ENCODE assay signal across 8 cellular contexts in genomic region chr9:75890541-75891276, GRCh38. TPM values are rescaled to one million over a fixed set of nuclear protein-coding genes. Genes with fewer than 3 reads are reported as not detected.
DNase-seq lines count a peak whose midpoint lies in the region; TF ChIP-seq lines count a peak whose summit lies in the region.

TSS of gene PCSK5 (plus strand) at chr9:75890673. CDS start at chr9:75891182, 509 bp downstream.

- TF ChIP-seq POLR2A in adrenal gland (IDR thresholded peaks at IDR 0.05), result peak; percentile 85 to 92

- TF ChIP-seq CTCF in adrenal gland (IDR thresholded peaks at IDR 0.05) (peak in 4 of 6 experiments; percentile 22 to 34 (median 30)), cardiac muscle cell (IDR thresholded peaks at IDR 0.05; ENCODE audit: low read depth, low read length) (peak; percentile 40), parathyroid adenoma (IDR thresholded peaks at IDR 0.05) (peak; percentile 13)

- no peaks in the 10 kb centered on the region for H3K9me3 ChIP-seq in adrenal gland (replicated peaks in 1 of 3)
- no peaks in the 10 kb centered on the region for H3K9me3 ChIP-seq in cardiac muscle cell (ENCODE audit: low read depth)
- H3K9me3 ChIP-seq in parathyroid adenoma (ENCODE audit: control insufficient read depth, low read length), result no peaks in the 10 kb centered on the region
- no peaks in the 10 kb centered on the region for H3K9me3 ChIP-seq in thymus (ENCODE audit: control insufficient read depth)

- H3K36me3 ChIP-seq in adrenal gland (replicated peaks in 1 of 2) (no peaks in the 10 kb centered on the region), cardiac muscle cell (no peaks in the 10 kb centered on the region), parathyroid adenoma (ENCODE audit: control insufficient read depth, insufficient read depth, low read length) (no peaks in the 10 kb centered on the region), thymus (ENCODE audit: control insufficient read depth, insufficient read depth) (no peaks in the 10 kb centered on the region)

- H2AFZ ChIP-seq in parathyroid adenoma, result peak within 1 kb of the TSS; percentile 93

- 0 to 2% (median 1%) methylated on average over 11 to 79 of the region's 79 CpGs for WGBS in adrenal gland, 4 donors
- WGBS in thymus, result under 1% methylated on average over 79 of the region's 79 CpGs

- H3K4me1 ChIP-seq in adrenal gland (replicated peaks in 1 of 2) (peaks cover 8 to 19% of the 10 kb centered on the region in 2 donors), cardiac muscle cell (ENCODE audit: low read depth) (no peaks in the 10 kb centered on the region), parathyroid adenoma (no peaks in the 10 kb centered on the region), thymus (ENCODE audit: control insufficient read depth, insufficient read depth, low read length) (peaks cover 20% of the 10 kb centered on the region)

- H3K27ac ChIP-seq in adrenal gland, result peak within 1 kb of the TSS; percentile 70 to 92 (median 81)
- H3K27ac ChIP-seq in cardiac muscle cell, result peak within 1 kb of the TSS; percentile 73
- peak within 1 kb of the TSS; percentile 81 for H3K27ac ChIP-seq in parathyroid adenoma
- peak within 1 kb of the TSS; percentile 80 for H3K27ac ChIP-seq in thymus (ENCODE audit: low read depth)

- H3K9ac ChIP-seq in parathyroid adenoma, result peak within 1 kb of the TSS; percentile 37

- H3K79me2 ChIP-seq in parathyroid adenoma, result no peaks in the 10 kb centered on the region

- H3K4me3 ChIP-seq in adrenal gland (peak within 1 kb of the TSS; percentile 12 to 81 (median 54)), cardiac muscle cell (peak within 1 kb of the TSS; percentile 83), parathyroid adenoma (ENCODE audit: low read depth, low read length) (peak within 1 kb of the TSS; percentile 84), thymus (ENCODE audit: low read length) (peak within 1 kb of the TSS; percentile 94)

- intact Hi-C loops in adrenal gland (cut with DNase I), result loop anchor here in 1 of 2 donors (10.0 kb wide), 1 partner anchor 94 kb away; no protein-coding TSS in a partner anchor

- DNase-seq in D341Med (ENCODE audit: low spot score) (peak; percentile 86), H4 (ENCODE audit: low spot score) (peak; percentile 91), M059J (ENCODE audit: low read depth) (peak; percentile 73), SW 1271 (lab: John Stamatoyannopoulos, UW) (peak; percentile 62 to 79), adrenal gland (peak; percentile 93 to 97 (median 94)), cardiac muscle cell (ENCODE audit: low read depth in 1 of 2, low spot score in 1 of 2) (peak; percentile 97 to 98)

- no peaks in the 10 kb centered on the region for H3K27me3 ChIP-seq in adrenal gland
- H3K27me3 ChIP-seq in cardiac muscle cell, result peaks cover 27% of the 10 kb centered on the region
- no peaks in the 10 kb centered on the region for H3K27me3 ChIP-seq in parathyroid adenoma (ENCODE audit: control insufficient read depth, insufficient read depth, low read length)
- H3K27me3 ChIP-seq in thymus (ENCODE audit: control insufficient read depth, insufficient read depth), result no peaks in the 10 kb centered on the region

- peak within 1 kb of the TSS; percentile 95 for H3K4me2 ChIP-seq in parathyroid adenoma (ENCODE audit: low read length)

RNA-seq across cellular contexts. Expression of gene PCSK5, which starts in this region (rescaled TPM):
- total RNA-seq in H4 (2014; rRNA removed; shearing (Covaris generic)), result 2.4 TPM in 2 replicates
- 0.07 and 0.10 TPM in 2 replicates for total RNA-seq in M059J (2014; rRNA removed; shearing (Covaris generic))
- total RNA-seq in adrenal gland (10 to 100 TPM in 4 of 8 donors, 1 to 10 TPM in 4; 4.8 to 31.8 (median 9.7) TPM), cardiac muscle cell (4.9 and 9.6 TPM in 2 replicates)
- polyA plus RNA-seq in adrenal gland (1 to 10 TPM; 2.2 to 4.3 (median 3.6) TPM), cardiac muscle cell (3.7 and 6.8 TPM in 2 replicates), thymus (4.1 TPM)

Comparison
In these comparisons a context has a peak if more than half of its experiments do, and no peak if none do; other contexts are left out.
1. Peak in every context shown above with its lines: DNase-seq, H3K4me3 ChIP-seq and H3K27ac ChIP-seq.
2. Peak in DNase-seq in M059J; RNA of the gene not detected or under 1 TPM.